ENCODE assay signal across 23 cellular contexts in genomic region chr10:130795819-130796218, GRCh38.
"Had no signal": no experiment of that assay in that cellular context is flagged by ENCODE, and none has a peak within 500 bp of the region (broad histone marks: within the 10 kb centered on the region; RNA-seq: fewer than 3 reads in every experiment).

No MANE protein-coding gene starts in this region.

- H3K4me1 ChIP-seq: heart left ventricle, left lung, lower lobe of right lung, pancreas, psoas muscle, right lobe of liver, tibial nerve, uterus had no signal

- H3K27me3 ChIP-seq: pancreas, right lobe of liver, tibial nerve, uterus had no signal

- H3K27ac ChIP-seq: heart left ventricle, left lung, lower lobe of right lung, pancreas, psoas muscle, right lobe of liver, skin epidermis, tibial nerve, uterus had no signal

- H3K4me3 Mint-ChIP-seq: naive thymus-derived CD8-positive, alpha-beta T cell; nephron; neural crest cell; stimulated activated effector memory CD8-positive, alpha-beta T cell treated with anti-CD3 and anti-CD28 coated beads, Interleukin-12 subunit alpha, Interleukin-12 subunit beta, amount 100 ng/mL, for 72 hours; stimulated activated naive CD8-positive, alpha-beta T cell treated with anti-CD3 and anti-CD28 coated beads, Interleukin-15, Interleukin-2, amounts not matched to agents 100 ng/mL and 50 ng/mL, for 24 hours; type B pancreatic cell had no signal

- H3K4me1 Mint-ChIP-seq: naive thymus-derived CD8-positive, alpha-beta T cell; nephron; neural crest cell; stimulated activated effector memory CD8-positive, alpha-beta T cell treated with anti-CD3 and anti-CD28 coated beads, Interleukin-12 subunit alpha, Interleukin-12 subunit beta, amount 100 ng/mL, for 72 hours had no signal

- H3K27me3 Mint-ChIP-seq: stimulated activated naive CD8-positive, alpha-beta T cell treated with anti-CD3 and anti-CD28 coated beads, Interleukin-15, Interleukin-2, amounts not matched to agents 100 ng/mL and 50 ng/mL, for 24 hours had no signal

- ATAC-seq: heart left ventricle; left colon; left lung; lower lobe of right lung; naive thymus-derived CD8-positive, alpha-beta T cell; psoas muscle; right lobe of liver; stimulated activated effector memory CD8-positive, alpha-beta T cell treated with anti-CD3 and anti-CD28 coated beads, Interleukin-12 subunit alpha, Interleukin-12 subunit beta, amount 100 ng/mL, for 72 hours had no signal

- DNase-seq: heart left ventricle; kidney glomerular epithelial cell; left colon; left lung; lower lobe of right lung; mammary epithelial cell; mesenchymal stem cell; nucleus accumbens; psoas muscle; right lobe of liver; stimulated activated CD4-positive, alpha-beta T cell treated with anti-CD3 and anti-CD28 coated beads, Interleukin-4, amount 100 ng/mL, for 24 hours; stimulated activated naive CD4-positive, alpha-beta T cell; substantia nigra; uterus had no signal

- H3K36me3 ChIP-seq: heart left ventricle, left lung, lower lobe of right lung, pancreas, right lobe of liver, tibial nerve, uterus had no signal

- H3K36me3 Mint-ChIP-seq: naive thymus-derived CD8-positive, alpha-beta T cell; stimulated activated effector memory CD8-positive, alpha-beta T cell treated with anti-CD3 and anti-CD28 coated beads, Interleukin-12 subunit alpha, Interleukin-12 subunit beta, amount 100 ng/mL, for 72 hours; type B pancreatic cell had no signal

- H3K9me3 ChIP-seq: heart left ventricle, lower lobe of right lung, pancreas, psoas muscle, right lobe of liver, uterus had no signal

- H3K27ac Mint-ChIP-seq: nephron; stimulated activated effector memory CD8-positive, alpha-beta T cell treated with anti-CD3 and anti-CD28 coated beads, Interleukin-12 subunit alpha, Interleukin-12 subunit beta, amount 100 ng/mL, for 72 hours; stimulated activated naive CD8-positive, alpha-beta T cell treated with anti-CD3 and anti-CD28 coated beads, Interleukin-15, Interleukin-2, amounts not matched to agents 100 ng/mL and 50 ng/mL, for 24 hours; type B pancreatic cell had no signal

- H3K4me3 ChIP-seq: heart left ventricle, left lung, lower lobe of right lung, pancreas, psoas muscle, right lobe of liver, skin epidermis, tibial nerve, uterus had no signal

- H3K9me3 Mint-ChIP-seq: stimulated activated naive CD8-positive, alpha-beta T cell treated with anti-CD3 and anti-CD28 coated beads, Interleukin-15, Interleukin-2, amounts not matched to agents 100 ng/mL and 50 ng/mL, for 24 hours; type B pancreatic cell had no signal
